14 cellular contexts compared by ENCODE assay signal in genomic region chr9:78973906-78974305, GRCh38.
DNase-seq lines count a peak whose midpoint lies in the region; ATAC-seq and TF ChIP-seq lines count a peak whose summit lies in the region.
"Had no signal": no experiment of that assay in that cellular context is flagged by ENCODE, and none has a peak within 500 bp of the region (broad histone marks: within the 10 kb centered on the region; RNA-seq: fewer than 3 reads in every experiment).

No MANE protein-coding gene starts in this region.

- H3K4me3 ChIP-seq in astrocyte of the spinal cord (ENCODE audit: low read depth, low read length) = no peak overlapping the region
- H3K4me3 ChIP-seq: dorsolateral prefrontal cortex had no signal

- no peak for TF ChIP-seq CTCF in astrocyte of the spinal cord (IDR thresholded peaks at IDR 0.05; ENCODE audit: low read depth, low read length)

- DNase-seq in NCI-H2107 treated with DMSO at 0.1 percent for 48 hours (lab: John Stamatoyannopoulos, UW; ENCODE audit: unreplicated experiment) (peak; percentile 26), NCI-H2107 (lab: John Stamatoyannopoulos, UW) (no peak), NCI-H1436 treated with DMSO at 0.1 percent for 48 hours (lab: John Stamatoyannopoulos, UW) (peak; percentile 58), astrocyte of the spinal cord (ENCODE audit: low read depth, low spot score) (peak; percentile 42), non-pigmented ciliary epithelial cell (ENCODE audit: low read depth) (peak; percentile 24), GOT3 (lab: John Stamatoyannopoulos, UW) (no peak), cortex of kidney (lab: John Stamatoyannopoulos, UW) (no peak)
- DNase-seq: ACHN, DND-41, dorsolateral prefrontal cortex, midbrain, retina had no signal

- in situ Hi-C loops in astrocyte of the spinal cord (cut with HindIII; ENCODE audit: low sequenced_read_pairs) = no loop called here

- ATAC-seq in GM19463 (IDR thresholded peaks at IDR 0.05; ENCODE audit: unreplicated experiment) = no peak
- ATAC-seq: activated naive CD4-positive, alpha-beta T cell treated with anti-CD3 and anti-CD28 coated beads, Interleukin-2, amount 50 U/mL, for 72 hours had no signal

Comparison
In these comparisons a context has a peak if more than half of its experiments do, and no peak if none do; other contexts are left out.
1. DNase-seq: peak in NCI-H2107 treated with DMSO at 0.1 percent for 48 hours (single experiment), NCI-H1436 treated with DMSO at 0.1 percent for 48 hours (single experiment), astrocyte of the spinal cord (single experiment) and non-pigmented ciliary epithelial cell (single experiment); none in NCI-H2107 (single experiment), GOT3 (single experiment) and cortex of kidney (single experiment).